In the genomic region with DNA sequence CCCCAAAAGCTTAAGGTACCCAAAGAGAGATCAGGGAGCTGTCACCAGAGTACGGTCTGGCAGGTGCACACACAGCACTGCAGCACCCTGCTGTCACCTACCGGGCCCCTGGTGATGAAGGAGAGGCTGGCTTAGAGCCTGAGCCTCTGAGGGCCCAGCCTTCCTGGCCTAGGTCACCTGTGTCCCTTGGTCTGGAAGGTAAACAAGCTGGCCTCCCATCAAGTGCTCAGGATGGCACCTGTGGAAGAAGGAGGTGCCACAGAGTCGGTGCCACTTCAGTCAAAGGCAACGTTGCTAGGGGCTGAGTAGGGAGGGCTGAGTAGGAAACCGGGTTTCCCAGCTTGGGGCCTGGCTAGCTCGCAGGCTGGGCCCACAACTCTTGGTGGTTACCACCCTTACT, we compare ENCODE assay signal across 18 cellular contexts.
"Had no signal": no experiment of that assay in that cellular context is flagged by ENCODE, and none has a peak within 500 bp of the region (broad histone marks: within the 10 kb centered on the region; RNA-seq: fewer than 3 reads in every experiment).

No MANE protein-coding gene starts in this region.

- H3K4me3 ChIP-seq: heart right ventricle, neural progenitor cell, sigmoid colon, smooth muscle cell, vagina had no signal

- H3K4me1 ChIP-seq: heart right ventricle, neural progenitor cell, sigmoid colon, vagina had no signal

- ATAC-seq: activated naive CD4-positive, alpha-beta T cell treated with anti-CD3 and anti-CD28 coated beads, Interleukin-2, amount 50 U/mL, for 72 hours; heart right ventricle; naive thymus-derived CD8-positive, alpha-beta T cell; stimulated activated naive B cell treated with anti-CD40 and anti-IgM and Interleukin-4, amounts not matched to agents 10 μg/mL and 1 μg/mL and 100 μg/mL, for 72 hours had no signal

- H3K36me3 ChIP-seq: neural progenitor cell, sigmoid colon, vagina had no signal

- DNase-seq: activated gamma-delta T cell treated with Interleukin-2 at 50 U/mL for 16 hours; activated T-cell treated with anti-CD3 and anti-CD28 coated beads, Interleukin-2, amount 50 U/mL, for 1 hour; aorta; effector CD4-positive, alpha-beta T cell; erythroblast; foreskin fibroblast; heart right ventricle; islet precursor cell; naive thymus-derived CD8-positive, alpha-beta T cell; retina; sigmoid colon; stimulated activated CD4-positive, alpha-beta T cell treated with anti-CD3 and anti-CD28 coated beads, Interleukin-15, amount 100 ng/mL, for 24 hours; stimulated activated naive B cell treated with anti-CD40 and anti-IgM and Interleukin-4, amounts not matched to agents 10 μg/mL and 1 μg/mL and 100 μg/mL, for 72 hours; trophoblast cell had no signal

- H3K9me3 ChIP-seq: heart right ventricle, sigmoid colon, vagina had no signal
